Comparison of ENCODE assay signal across 9 cellular contexts in genomic region chr21:34808569-34809204, GRCh38.
DNase-seq lines count a peak whose midpoint lies in the region; ATAC-seq lines count a peak whose summit lies in the region.
"Had no signal": no experiment of that assay in that cellular context is flagged by ENCODE, and none has a peak within 500 bp of the region (broad histone marks: within the 10 kb centered on the region; RNA-seq: fewer than 3 reads in every experiment).

No MANE protein-coding gene starts in this region.

- H3K4me3 Mint-ChIP-seq in naive thymus-derived CD8-positive, alpha-beta T cell, result peak overlapping the region in 8 of 10 donors; percentile 4 to 68 (median 40)

- no peak for ATAC-seq in naive thymus-derived CD8-positive, alpha-beta T cell
- ATAC-seq in HG03025 (IDR thresholded peaks at IDR 0.05; ENCODE audit: low FRiP score, unreplicated experiment) (no peak), HG02885 (IDR thresholded peaks at IDR 0.05; ENCODE audit: poor library complexity, unreplicated experiment) (no peak)

- no peaks in the 10 kb centered on the region for H3K27me3 Mint-ChIP-seq in naive thymus-derived CD8-positive, alpha-beta T cell

- DNase-seq in AG20443 (ENCODE audit: low spot score) (peak; percentile 40), HS-27A (ENCODE audit: low read depth) (peak; percentile 26), astrocyte of the hippocampus (ENCODE audit: low read depth, low spot score) (peak; percentile 75), NCI-H226 (no peak), DMS153 (lab: John Stamatoyannopoulos, UW) (no peak)
- DNase-seq in naive thymus-derived CD8-positive, alpha-beta T cell, result no peak
- DNase-seq: heart right ventricle had no signal

- peak overlapping the region; percentile 67 to 96 (median 88) for H3K27ac Mint-ChIP-seq in naive thymus-derived CD8-positive, alpha-beta T cell

- peaks cover 14 to 50% (median 33%) of the 10 kb centered on the region in 3 donors for H3K36me3 Mint-ChIP-seq in naive thymus-derived CD8-positive, alpha-beta T cell

- POLR2A ChIA-PET in naive thymus-derived CD8-positive, alpha-beta T cell (lab: Charles Lee), result no interaction called here

- peaks cover 0 to 7% (median 0%) of the 10 kb centered on the region in 9 donors for H3K9me3 Mint-ChIP-seq in naive thymus-derived CD8-positive, alpha-beta T cell

- peaks cover 24 to 88% (median 82%) of the 10 kb centered on the region in 4 donors for H3K4me1 Mint-ChIP-seq in naive thymus-derived CD8-positive, alpha-beta T cell

Comparison
In these comparisons a context has a peak if more than half of its experiments do, and no peak if none do; other contexts are left out.
1. DNase-seq: peak in AG20443 (single experiment), HS-27A (single experiment) and astrocyte of the hippocampus (single experiment); none in naive thymus-derived CD8-positive, alpha-beta T cell (0 of 10), NCI-H226 (single experiment) and DMS153 (single experiment).